Comparison of ENCODE assay signal across 18 cellular contexts in the genomic region with DNA sequence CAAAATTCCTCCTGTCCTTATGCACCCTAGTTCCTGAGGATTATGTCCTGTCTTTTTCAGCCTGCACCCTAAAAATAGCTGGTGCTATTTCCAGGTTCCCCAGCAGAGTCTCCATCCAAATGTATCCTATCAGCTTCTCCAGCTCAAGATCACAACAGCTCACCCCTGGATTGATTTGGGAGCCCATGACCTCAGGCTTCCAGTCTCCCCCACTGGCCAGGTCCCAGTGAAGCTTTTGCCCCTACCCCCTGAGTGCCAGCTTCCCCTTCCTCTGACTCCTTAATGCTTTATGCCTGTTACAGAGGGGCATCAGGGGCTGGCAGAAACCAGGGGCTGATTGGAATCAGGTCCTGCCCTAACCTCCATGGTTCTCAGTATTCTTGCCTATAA.
"Had no signal": no experiment of that assay in that cellular context is flagged by ENCODE, and none has a peak within 500 bp of the region (broad histone marks: within the 10 kb centered on the region; RNA-seq: fewer than 3 reads in every experiment).

No MANE protein-coding gene starts in this region.

- H3K9me3 Mint-ChIP-seq: effector memory CD8-positive, alpha-beta T cell had no signal

- H3K4me3 ChIP-seq: mucosa of descending colon, tibial artery had no signal

- H3K27ac ChIP-seq: brain microvascular endothelial cell, tibial artery had no signal

- H3K27ac Mint-ChIP-seq: activated CD4-positive, alpha-beta memory T cell treated with anti-CD3 and anti-CD28 coated beads, Interleukin-2, amount 10 ng/mL, durations not matched to agents 7 days and 5 days; activated naive CD4-positive, alpha-beta T cell treated with anti-CD3 and anti-CD28 coated beads, Interleukin-2, amount 50 U/mL, for 72 hours; effector memory CD8-positive, alpha-beta T cell; progenitor cell of endocrine pancreas had no signal

- ATAC-seq: activated naive CD4-positive, alpha-beta T cell treated with anti-CD3 and anti-CD28 coated beads, Interleukin-2, amount 50 U/mL, for 72 hours; effector memory CD8-positive, alpha-beta T cell; mucosa of descending colon had no signal

- H3K4me1 Mint-ChIP-seq: activated CD4-positive, alpha-beta memory T cell treated with anti-CD3 and anti-CD28 coated beads, Interleukin-2, amount 10 ng/mL, durations not matched to agents 7 days and 5 days had no signal

- DNase-seq: activated CD4-positive, alpha-beta memory T cell treated with anti-CD3 and anti-CD28 coated beads, Interleukin-2, amount 10 ng/mL, durations not matched to agents 7 days and 5 days; activated CD4-positive, alpha-beta T cell treated with anti-CD3 and anti-CD28 coated beads for 48 hours; activated T-cell treated with anti-CD3 and anti-CD28 coated beads, Interleukin-2, amount 50 U/mL, for 1 hour; aorta; brain microvascular endothelial cell; central memory CD4-positive, alpha-beta T cell; effector memory CD8-positive, alpha-beta T cell; kidney glomerular epithelial cell; mesendoderm; mucosa of descending colon; occipital lobe; retina; SK-N-SH; stimulated activated CD4-positive, alpha-beta T cell treated with anti-CD3 and anti-CD28 coated beads, Interleukin-4, amount 100 ng/mL, for 24 hours; stimulated activated naive CD4-positive, alpha-beta T cell treated with Interleukin-2 at 50 U/mL for 16 hours; tibial artery had no signal

- H3K4me3 Mint-ChIP-seq: activated CD4-positive, alpha-beta memory T cell treated with anti-CD3 and anti-CD28 coated beads, Interleukin-2, amount 10 ng/mL, durations not matched to agents 7 days and 5 days; effector memory CD8-positive, alpha-beta T cell had no signal

- H3K36me3 ChIP-seq: brain microvascular endothelial cell, tibial artery had no signal

- H3K27me3 ChIP-seq: brain microvascular endothelial cell, tibial artery had no signal

- H3K27me3 Mint-ChIP-seq: progenitor cell of endocrine pancreas had no signal

- H3K9me3 ChIP-seq: mucosa of descending colon, SK-N-SH had no signal

- H3K9ac ChIP-seq: SK-N-SH had no signal

- H3K4me2 ChIP-seq: SK-N-SH had no signal
